11 cellular contexts compared by ENCODE assay signal in the genomic region with DNA sequence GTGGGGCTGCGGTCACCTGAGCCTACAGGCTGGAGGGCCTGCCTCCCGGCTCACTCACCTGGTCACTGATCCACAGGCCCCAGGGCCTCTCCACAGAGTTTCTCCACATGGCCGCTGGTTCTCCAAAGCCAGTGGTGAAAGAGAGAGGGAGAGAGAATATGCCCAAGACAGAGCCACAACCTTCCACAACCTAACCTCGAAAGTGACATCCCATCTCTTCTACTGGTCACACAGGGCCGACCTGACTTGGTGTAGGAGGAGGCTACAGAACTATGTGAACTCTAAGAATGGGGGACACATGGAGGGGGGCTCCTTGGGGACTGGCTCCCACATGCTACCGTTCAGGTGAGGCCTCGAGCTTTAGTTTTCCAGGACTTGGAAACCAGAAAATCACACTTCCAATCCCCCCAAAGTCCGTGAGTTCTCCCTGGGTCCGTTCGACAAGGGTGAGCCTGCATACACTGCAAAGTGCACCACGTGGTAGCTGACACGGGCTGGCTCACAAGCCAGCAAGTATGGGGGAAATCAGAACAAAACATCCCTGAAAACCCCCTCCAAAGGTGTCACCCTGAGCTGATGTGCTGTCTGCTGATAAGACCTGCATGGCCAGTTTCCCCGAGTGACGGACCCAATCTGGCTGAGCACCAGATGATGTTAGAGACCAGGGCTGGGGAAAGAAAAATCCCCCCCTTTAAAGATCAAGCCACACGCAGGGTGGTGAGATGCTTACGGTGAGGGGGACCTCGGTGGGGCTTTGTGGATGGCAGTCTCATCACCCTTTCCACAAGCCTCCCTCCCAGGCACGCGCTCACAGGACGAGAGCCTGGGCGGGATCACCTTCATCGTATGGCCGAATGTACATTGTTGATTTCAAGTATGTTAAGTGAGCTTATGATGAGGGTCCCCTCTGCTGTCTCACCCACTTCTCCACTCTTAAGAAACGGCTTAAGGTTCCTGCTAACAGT. TPM values are rescaled to one million over a fixed set of nuclear protein-coding genes. Genes with fewer than 3 reads are reported as not detected.
A peak's percentile ranks its signal among the peaks of the same experiment; 100 is the strongest.
DNase-seq lines count a peak whose midpoint lies in the region; ATAC-seq and TF ChIP-seq lines count a peak whose summit lies in the region.
"Had no signal": no experiment of that assay in that cellular context is flagged by ENCODE, and none has a peak within 500 bp of the region (broad histone marks: within the 10 kb centered on the region; RNA-seq: fewer than 3 reads in every experiment).

No MANE protein-coding gene starts in this region.

- CTCF ChIA-PET in RWPE1 (lab: Yijun Ruan, JAX) = interaction anchor here (0.8 kb wide), 1 partner anchor 66 kb away, joined by 4 read pairs; a partner anchor contains a TSS

- intact Hi-C loops in left ventricle myocardium inferior (cut with micrococcal nuclease) = no loop called here

- 0 out of 2 replicates have a peak, but pooled peaks cover 7% of the 10 kb centered on the region for H3K27me3 ChIP-seq in OCI-LY1 (ENCODE audit: insufficient read depth, low read length)
- H3K27me3 ChIP-seq in left ventricle myocardium inferior (ENCODE audit: low read depth) = no peaks in the 10 kb centered on the region
- H3K27me3 ChIP-seq: pancreas, upper lobe of left lung had no signal

- no peaks in the 10 kb centered on the region for H3K9me3 ChIP-seq in OCI-LY1 (ENCODE audit: low read length)
- no peaks in the 10 kb centered on the region for H3K9me3 ChIP-seq in left ventricle myocardium inferior (replicated peaks)
- H3K9me3 ChIP-seq: pancreas, upper lobe of left lung had no signal

- no peak overlapping the region for H2AFZ ChIP-seq in OCI-LY1 (ENCODE audit: low read length)

- TF ChIP-seq CTCF in OCI-LY1 (IDR thresholded peaks at IDR 0.05; ENCODE audit: low read length) (no peak), RWPE1 (conservative IDR thresholded peaks at IDR 0.05; ENCODE audit: low read depth) (no peak), left ventricle myocardium inferior (IDR thresholded peaks at IDR 0.05; ENCODE audit: borderline replicate concordance) (no peak)

- POLR2A ChIA-PET in RWPE1 (lab: Yijun Ruan, JAX; ENCODE audit: low non-redundant PET) = no interaction called here

- H3K9me2 ChIP-seq in OCI-LY1 (ENCODE audit: low read depth, low read length) = no peaks in the 10 kb centered on the region

- no peak overlapping the region for H3K27ac ChIP-seq in OCI-LY1 (ENCODE audit: low read depth, low read length, poor library complexity, severe bottlenecking)
- H3K27ac ChIP-seq in RWPE1 = no peak overlapping the region
- H3K27ac ChIP-seq in left ventricle myocardium inferior (replicated peaks) = no peak overlapping the region
- H3K27ac ChIP-seq: pancreas, upper lobe of left lung had no signal

- H3K9ac ChIP-seq in OCI-LY1 (ENCODE audit: low read length) = no peak overlapping the region

- H4K20me1 ChIP-seq in OCI-LY1 (ENCODE audit: insufficient read depth, low read length) = no peaks in the 10 kb centered on the region

- ATAC-seq in memory B cell (ENCODE audit: low read depth) (peak; percentile 35), GM21717 (IDR thresholded peaks at IDR 0.05; ENCODE audit: unreplicated experiment) (no peak)

- no peaks in the 10 kb centered on the region for H3K4me1 Mint-ChIP-seq in memory B cell

- H3K79me2 ChIP-seq in OCI-LY1 (ENCODE audit: insufficient read depth, low read length) = no peaks in the 10 kb centered on the region

- H3K36me3 ChIP-seq in OCI-LY1 (ENCODE audit: insufficient read depth, low read length) (no peaks in the 10 kb centered on the region), left ventricle myocardium inferior (no peaks in the 10 kb centered on the region)
- H3K36me3 ChIP-seq: pancreas, upper lobe of left lung had no signal

- no peak overlapping the region for H3K4me3 ChIP-seq in OCI-LY1 (ENCODE audit: low read depth, low read length, poor library complexity, severe bottlenecking)
- no peak overlapping the region for H3K4me3 ChIP-seq in left ventricle myocardium inferior
- H3K4me3 ChIP-seq: pancreas, upper lobe of left lung had no signal

- H3K9me3 Mint-ChIP-seq in memory B cell = no peaks in the 10 kb centered on the region

- peak overlapping the region; percentile 9; the same call in 1 of the 2 replicates for H3K4me2 ChIP-seq in OCI-LY1 (ENCODE audit: low read length)

- no peaks in the 10 kb centered on the region for H3K36me3 Mint-ChIP-seq in memory B cell

- H3K4me1 ChIP-seq in OCI-LY1 (ENCODE audit: insufficient read depth, low read length, severe bottlenecking) (no peaks in the 10 kb centered on the region), left ventricle myocardium inferior (peaks cover 17% of the 10 kb centered on the region)
- H3K4me1 ChIP-seq: pancreas had no signal

- H3K27me3 Mint-ChIP-seq in memory B cell = peaks cover 17% of the 10 kb centered on the region

- DNase-seq in activated T-cell treated with anti-CD3 and anti-CD28 coated beads, Interleukin-2, amount 50 U/mL, for 1 hour = peak; percentile 53
- DNase-seq in memory B cell (ENCODE audit: low spot score in 2 of 2) (no peak), RWPE1 (ENCODE audit: low spot score) (no peak), HK-2 (ENCODE audit: unreplicated experiment) (no peak), left ventricle myocardium inferior (no peak)
- DNase-seq in stimulated activated CD8-positive, alpha-beta memory T cell treated with anti-CD3 and anti-CD28 coated beads, Interleukin-2, amount 100 ng/mL, for 48 hours (ENCODE audit: low read depth in 2 of 2) = peak; percentile 10 to 23
- DNase-seq: KG1, pancreas, upper lobe of left lung had no signal

- H3K4me3 Mint-ChIP-seq in memory B cell = peak overlapping the region; percentile 39

- H3K27ac Mint-ChIP-seq in memory B cell = no peak overlapping the region

- no peaks in the 10 kb centered on the region for H3F3A ChIP-seq in OCI-LY1 (ENCODE audit: insufficient read depth, low read length)

RNA-seq across cellular contexts. Expression of a gene that starts 54.2 kb away (rescaled TPM):
- total RNA-seq in left ventricle myocardium inferior = 16.6 TPM

Comparison
In these comparisons a context has a peak if more than half of its experiments do, and no peak if none do; other contexts are left out.
1. DNase-seq: peak in activated T-cell treated with anti-CD3 and anti-CD28 coated beads, Interleukin-2, amount 50 U/mL, for 1 hour (single experiment) and stimulated activated CD8-positive, alpha-beta memory T cell treated with anti-CD3 and anti-CD28 coated beads, Interleukin-2, amount 100 ng/mL, for 48 hours (2 of 2); none in memory B cell (0 of 2), RWPE1 (single experiment), HK-2 (single experiment) and left ventricle myocardium inferior (single experiment).